In the genomic region with DNA sequence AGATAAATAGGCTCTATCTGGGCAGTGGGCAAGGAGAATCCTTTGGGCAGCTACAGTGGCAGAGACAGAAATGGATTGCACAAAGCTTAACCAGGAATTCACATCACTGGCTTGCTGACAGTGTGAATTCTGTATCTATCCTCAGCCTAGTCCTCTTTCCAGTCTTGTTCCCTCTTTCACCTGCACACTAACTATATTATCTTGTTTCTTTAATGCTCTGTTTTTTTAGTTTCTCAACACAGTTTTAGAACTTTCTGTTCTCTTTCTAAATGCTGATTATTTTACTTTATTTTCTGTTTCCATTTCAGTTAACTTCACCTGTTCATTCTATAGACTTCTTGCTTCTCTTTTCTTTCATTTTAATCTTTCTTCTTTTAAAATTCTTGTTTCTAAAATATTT, we compare ENCODE assay signal across 1 cellular context.
TF ChIP-seq lines count a peak whose summit lies in the region.

No MANE protein-coding gene starts in this region.

TF ChIP-seq in H1, 55 proteins besides CTCF, POLR2A, EP300 and RAD21:
- no peak for TF ChIP-seq SAP30 (IDR thresholded peaks at IDR 0.05; ENCODE audit: insufficient read depth, insufficient replicate concordance, low read length)
- TF ChIP-seq SRF (IDR thresholded peaks at IDR 0.05; ENCODE audit: low read depth, low read length): no peak
- TF ChIP-seq, protein P1, sequence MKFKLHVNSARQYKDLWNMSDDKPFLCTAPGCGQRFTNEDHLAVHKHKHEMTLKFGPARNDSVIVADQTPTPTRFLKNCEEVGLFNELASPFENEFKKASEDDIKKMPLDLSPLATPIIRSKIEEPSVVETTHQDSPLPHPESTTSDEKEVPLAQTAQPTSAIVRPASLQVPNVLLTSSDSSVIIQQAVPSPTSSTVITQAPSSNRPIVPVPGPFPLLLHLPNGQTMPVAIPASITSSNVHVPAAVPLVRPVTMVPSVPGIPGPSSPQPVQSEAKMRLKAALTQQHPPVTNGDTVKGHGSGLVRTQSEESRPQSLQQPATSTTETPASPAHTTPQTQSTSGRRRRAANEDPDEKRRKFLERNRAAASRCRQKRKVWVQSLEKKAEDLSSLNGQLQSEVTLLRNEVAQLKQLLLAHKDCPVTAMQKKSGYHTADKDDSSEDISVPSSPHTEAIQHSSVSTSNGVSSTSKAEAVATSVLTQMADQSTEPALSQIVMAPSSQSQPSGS (IDR thresholded peaks at IDR 0.05; ENCODE audit: low read length): no peak
- TF ChIP-seq SIN3A (conservative IDR thresholded peaks at IDR 0.05 in 1 of 2, IDR thresholded peaks at IDR 0.05 in 1 of 2; ENCODE audit: low read depth in 1 of 2, low read length in 2 of 2): no peak
- no peak for TF ChIP-seq JUND (IDR thresholded peaks at IDR 0.05; ENCODE audit: low read length)
- no peak for TF ChIP-seq NANOG (IDR thresholded peaks at IDR 0.05; ENCODE audit: insufficient read depth, low read depth, low read length, poor library complexity, severe bottlenecking)
- TF ChIP-seq, protein P2, sequence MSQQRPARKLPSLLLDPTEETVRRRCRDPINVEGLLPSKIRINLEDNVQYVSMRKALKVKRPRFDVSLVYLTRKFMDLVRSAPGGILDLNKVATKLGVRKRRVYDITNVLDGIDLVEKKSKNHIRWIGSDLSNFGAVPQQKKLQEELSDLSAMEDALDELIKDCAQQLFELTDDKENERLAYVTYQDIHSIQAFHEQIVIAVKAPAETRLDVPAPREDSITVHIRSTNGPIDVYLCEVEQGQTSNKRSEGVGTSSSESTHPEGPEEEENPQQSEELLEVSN (IDR thresholded peaks at IDR 0.05): no peak
- TF ChIP-seq CREB1 (IDR thresholded peaks at IDR 0.05): no peak
- TF ChIP-seq, protein P3, sequence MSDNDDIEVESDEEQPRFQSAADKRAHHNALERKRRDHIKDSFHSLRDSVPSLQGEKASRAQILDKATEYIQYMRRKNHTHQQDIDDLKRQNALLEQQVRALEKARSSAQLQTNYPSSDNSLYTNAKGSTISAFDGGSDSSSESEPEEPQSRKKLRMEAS (IDR thresholded peaks at IDR 0.05): no peak
- TF ChIP-seq KDM4A (IDR thresholded peaks at IDR 0.05; ENCODE audit: low read depth, low read length, severe bottlenecking): no peak
- no peak for TF ChIP-seq POLR2AphosphoS5 (IDR thresholded peaks at IDR 0.05; ENCODE audit: low read depth, low read length)
- TF ChIP-seq BCL11A (IDR thresholded peaks at IDR 0.05; ENCODE audit: low read depth in 2 of 2, low read length in 2 of 2): no peak
- TF ChIP-seq BACH1 (IDR thresholded peaks at IDR 0.05; ENCODE audit: low read length): no peak
- TF ChIP-seq TEAD4 (IDR thresholded peaks at IDR 0.05; ENCODE audit: low read depth, low read length): no peak
- TF ChIP-seq RFX5 (IDR thresholded peaks at IDR 0.05; ENCODE audit: borderline replicate concordance, low read depth, low read length): no peak
- no peak for TF ChIP-seq FOSL1 (IDR thresholded peaks at IDR 0.05; ENCODE audit: insufficient read depth, low read depth, low read length)
- no peak for TF ChIP-seq EGR1 (IDR thresholded peaks at IDR 0.05; ENCODE audit: borderline replicate concordance, low read depth, low read length)
- TF ChIP-seq TAF1 (IDR thresholded peaks at IDR 0.05; ENCODE audit: low read depth, low read length): no peak
- TF ChIP-seq TBP (IDR thresholded peaks at IDR 0.05; ENCODE audit: low read depth, low read length): no peak
